Comparison of ENCODE assay signal across 14 cellular contexts in genomic region chr15:84949043-84949442, GRCh38. TPM values are rescaled to one million over a fixed set of nuclear protein-coding genes. Genes with fewer than 3 reads are reported as not detected.
DNase-seq lines count a peak whose midpoint lies in the region; ATAC-seq and TF ChIP-seq lines count a peak whose summit lies in the region.
"Had no signal": no experiment of that assay in that cellular context is flagged by ENCODE, and none has a peak within 500 bp of the region (broad histone marks: within the 10 kb centered on the region; RNA-seq: fewer than 3 reads in every experiment).

No MANE protein-coding gene starts in this region.

- intact Hi-C loops in ascending aorta (cut with DNase I) (no loop called here), left colon (cut with DNase I, micrococcal nuclease) (no loop called here), dorsolateral prefrontal cortex (cut with DNase I) (loop anchor here in 1 of 2 donors (5.0 kb wide), 1 partner anchor 347 kb away; the partner anchor contains the start of gene ZSCAN2)

- H3K27ac ChIP-seq in ascending aorta (peak overlapping the region; percentile 62 to 79), substantia nigra (ENCODE audit: low read depth, low read length, poor library complexity, severe bottlenecking) (peak overlapping the region; percentile 19), dorsolateral prefrontal cortex (peak overlapping the region in 25 of 59 donors; percentile 3 to 93 (median 87))
- H3K27ac ChIP-seq: gastrocnemius medialis had no signal

- H3K4me3 ChIP-seq in ascending aorta (no peak overlapping the region), foreskin fibroblast (ENCODE audit: low read depth in 1 of 2, low read length in 2 of 2) (no peak overlapping the region), dorsolateral prefrontal cortex (no peak overlapping the region)
- H3K4me3 ChIP-seq: gastrocnemius medialis, GM12878, stomach had no signal

- H3K9me3 ChIP-seq in ascending aorta: no peaks in the 10 kb centered on the region
- H3K9me3 ChIP-seq: BE2C, gastrocnemius medialis, stomach had no signal

- H3K27me3 ChIP-seq in ascending aorta: no peaks in the 10 kb centered on the region
- H3K27me3 ChIP-seq in dorsolateral prefrontal cortex: no peaks in the 10 kb centered on the region
- H3K27me3 ChIP-seq: BE2C, gastrocnemius medialis, stomach had no signal

- peaks cover 2 to 17% of the 10 kb centered on the region in 2 donors for H3K4me1 ChIP-seq in ascending aorta
- H3K4me1 ChIP-seq: BE2C had no signal

- DNase-seq in GM04504 (ENCODE audit: low read depth) (peak; percentile 45), ascending aorta (ENCODE audit: low spot score in 2 of 2) (no peak), foreskin fibroblast (peak; percentile 68 to 86), substantia nigra (lab: John Stamatoyannopoulos, UW) (no peak), RPMI8226 (no peak), left colon (no peak), epidermal melanocyte (ENCODE audit: insufficient read length, low spot score) (no peak), dorsolateral prefrontal cortex (no peak)
- DNase-seq: BE2C, NCI-H146, stomach had no signal

- TF ChIP-seq CTCF in ascending aorta (IDR thresholded peaks at IDR 0.05): no peak
- no peak for TF ChIP-seq CTCF in foreskin fibroblast (IDR thresholded peaks at IDR 0.05; ENCODE audit: low read depth, low read length)
- TF ChIP-seq CTCF in dorsolateral prefrontal cortex (IDR thresholded peaks at IDR 0.05 in 54 of 56, conservative IDR thresholded peaks at IDR 0.05 in 2 of 56; ENCODE audit: low read depth in 1 of 56, partially characterized antibody in 56 of 56): no peak

- no peak for ATAC-seq in left colon
- ATAC-seq: gastrocnemius medialis, GM12878, left lobe of liver had no signal

- no peaks in the 10 kb centered on the region for H3K36me3 ChIP-seq in ascending aorta
- H3K36me3 ChIP-seq: BE2C, gastrocnemius medialis, stomach had no signal

RNA-seq across cellular contexts. Expression of gene PDE8A, which starts 32.6 kb away (rescaled TPM):
- total RNA-seq in ascending aorta: 22.9 TPM
- 10 to 100 TPM; 93.7 to 99.8 TPM for total RNA-seq in left colon
- total RNA-seq in dorsolateral prefrontal cortex: 100 to 1,000 TPM in 47 of 120 experiments, 10 to 100 TPM in 73; 30.4 to 316 (median 86.1) TPM

Comparison
In these comparisons a context has a peak if more than half of its experiments do, and no peak if none do; other contexts are left out.
1. DNase-seq: peak in GM04504 (single experiment) and foreskin fibroblast (2 of 2); none in ascending aorta (0 of 2), substantia nigra (0 of 49), RPMI8226 (single experiment), left colon (0 of 2), epidermal melanocyte (single experiment) and dorsolateral prefrontal cortex (0 of 10).